In genomic region chr1:180230416-180230790, GRCh38 we compare ENCODE assay signal across 8 cellular contexts. TPM values are rescaled to one million over a fixed set of nuclear protein-coding genes. Genes with fewer than 3 reads are reported as not detected.
DNase-seq lines count a peak whose midpoint lies in the region; ATAC-seq and TF ChIP-seq lines count a peak whose summit lies in the region.

No MANE protein-coding gene starts in this region.

- intact Hi-C loops in adrenal gland (cut with DNase I), result no loop called here

- TF ChIP-seq CTCF in BE2C (IDR thresholded peaks at IDR 0.05; ENCODE audit: low read depth, low read length) (no peak), adrenal gland (IDR thresholded peaks at IDR 0.05) (no peak)

- H3K27me3 ChIP-seq in BE2C (peaks cover 93% of the 10 kb centered on the region), adipocyte (replicated peaks; ENCODE audit: control insufficient read depth, insufficient read depth, low read length) (peaks cover 70% of the 10 kb centered on the region), mononuclear cell (ENCODE audit: insufficient read depth, low read length) (peaks cover 92% of the 10 kb centered on the region), adrenal gland (peaks cover 90% of the 10 kb centered on the region)

- H3K9ac ChIP-seq in adipocyte (ENCODE audit: low read length), result no peak overlapping the region

- DNase-seq in BE2C (no peak), adipocyte (ENCODE audit: low read depth) (no peak), DMS153 (lab: John Stamatoyannopoulos, UW) (no peak), adrenal gland (no peak), Kasumi-1 (lab: John Stamatoyannopoulos, UW) (no peak)

- 0 to 1% (median 0%) methylated on average over 2 to 28 of the region's 28 CpGs for WGBS in adrenal gland, 4 donors

- H3K9me3 ChIP-seq in BE2C, result peaks cover 2% of the 10 kb centered on the region
- peaks cover 3% of the 10 kb centered on the region for H3K9me3 ChIP-seq in adipocyte (ENCODE audit: control insufficient read depth, low read length)
- no peaks in the 10 kb centered on the region for H3K9me3 ChIP-seq in mononuclear cell (ENCODE audit: low read depth, low read length)
- no peaks in the 10 kb centered on the region for H3K9me3 ChIP-seq in adrenal gland (replicated peaks in 1 of 3)

- H3K4me1 ChIP-seq in BE2C, result no peaks in the 10 kb centered on the region
- peaks cover 14% of the 10 kb centered on the region for H3K4me1 ChIP-seq in adipocyte (ENCODE audit: control insufficient read depth, insufficient read depth, low read length)
- H3K4me1 ChIP-seq in mononuclear cell (ENCODE audit: insufficient read depth, low read length), result peaks cover 55% of the 10 kb centered on the region
- peaks cover 21 to 38% of the 10 kb centered on the region in 2 donors for H3K4me1 ChIP-seq in adrenal gland (replicated peaks in 1 of 2)

- H3K36me3 ChIP-seq in BE2C, result no peaks in the 10 kb centered on the region
- H3K36me3 ChIP-seq in adipocyte (ENCODE audit: control insufficient read depth, insufficient read depth, low read length, severe bottlenecking), result no peaks in the 10 kb centered on the region
- no peaks in the 10 kb centered on the region for H3K36me3 ChIP-seq in adrenal gland (replicated peaks in 1 of 2)

- H3K4me3 ChIP-seq in BE2C (ENCODE audit: low read depth, low read length) (peak overlapping the region; percentile 53), adipocyte (ENCODE audit: low read length) (peak overlapping the region; percentile 76), mononuclear cell (ENCODE audit: low read length) (peak overlapping the region; percentile 32), adrenal gland (peak overlapping the region in 2 of 4 donors; percentile 57 to 58)

- TF ChIP-seq POLR2A in adrenal gland (IDR thresholded peaks at IDR 0.05), result no peak

- peak; percentile 8 for ATAC-seq in HG02642 (IDR thresholded peaks at IDR 0.05; ENCODE audit: poor library complexity, unreplicated experiment)
- no peak for ATAC-seq in GM21619 (IDR thresholded peaks at IDR 0.05; ENCODE audit: unreplicated experiment)

- no peak overlapping the region for H3K27ac ChIP-seq in adrenal gland

RNA-seq across cellular contexts. Expression of gene LHX4, which starts 0.3 kb away (rescaled TPM):
- 0.46 TPM for polyA plus RNA-seq in BE2C (2012; ENCODE audit: insufficient read depth, insufficient read length, low read depth)
- total RNA-seq in mononuclear cell, result 0.10 TPM
- not detected for total RNA-seq in adrenal gland
- not detected for polyA plus RNA-seq in adrenal gland
